ENCODE assay signal across 15 cellular contexts in genomic region chr16:6753553-6753952, GRCh38.
DNase-seq lines count a peak whose midpoint lies in the region; ATAC-seq and TF ChIP-seq lines count a peak whose summit lies in the region.
"Had no signal": no experiment of that assay in that cellular context is flagged by ENCODE, and none has a peak within 500 bp of the region (broad histone marks: within the 10 kb centered on the region; RNA-seq: fewer than 3 reads in every experiment).

No MANE protein-coding gene starts in this region.

- H3K36me3 Mint-ChIP-seq in nephron progenitor cell (ENCODE audit: low read depth): no peaks in the 10 kb centered on the region
- H3K36me3 Mint-ChIP-seq: CD4-positive, alpha-beta memory T cell; IgD-negative memory B cell had no signal

- TF ChIP-seq POLR2A in vagina (IDR thresholded peaks at IDR 0.05): no peak

- peak; percentile 8 for DNase-seq in NCI-H2227 treated with DMSO at 0.1 percent for 48 hours (lab: John Stamatoyannopoulos, UW)
- DNase-seq in iPS-NIHi11 (ENCODE audit: low spot score): peak; percentile 13
- DNase-seq in nephron progenitor cell: peak; percentile 3
- no peak for DNase-seq in activated CD8-positive, alpha-beta memory T cell treated with anti-CD3 and anti-CD28 coated beads, Interleukin-2, amount 50 U/mL, for 4 hours
- DNase-seq in vagina (ENCODE audit: extremely low spot score in 2 of 2): no peak
- DNase-seq: BE2C; CD4-positive, alpha-beta memory T cell; COR-L47; H7 had no signal

- no peak overlapping the region for H3K4me3 Mint-ChIP-seq in nephron progenitor cell
- H3K4me3 Mint-ChIP-seq: CD4-positive, alpha-beta memory T cell; GM23338; IgD-negative memory B cell had no signal

- H3K27me3 Mint-ChIP-seq in nephron progenitor cell (ENCODE audit: low read depth, poor library complexity): peaks cover 5% of the 10 kb centered on the region
- H3K27me3 Mint-ChIP-seq: CD4-positive, alpha-beta memory T cell; IgD-negative memory B cell had no signal

- no peaks in the 10 kb centered on the region for H3K9me3 ChIP-seq in vagina
- H3K9me3 ChIP-seq: A549, BE2C had no signal

- ATAC-seq in GM21576 (IDR thresholded peaks at IDR 0.05; ENCODE audit: unreplicated experiment) (no peak), HG03432 (IDR thresholded peaks at IDR 0.05; ENCODE audit: unreplicated experiment) (no peak)
- ATAC-seq: A549, GM23338 had no signal

- no peaks in the 10 kb centered on the region for H3K4me1 ChIP-seq in vagina
- H3K4me1 ChIP-seq: A549, BE2C had no signal

- no peaks in the 10 kb centered on the region for H3K9me3 Mint-ChIP-seq in nephron progenitor cell

- intact Hi-C loops in vagina (cut with DNase I): no loop called here

- H3K4me1 Mint-ChIP-seq in nephron progenitor cell: peaks cover 9% of the 10 kb centered on the region
- H3K4me1 Mint-ChIP-seq: CD4-positive, alpha-beta memory T cell; GM23338; IgD-negative memory B cell had no signal

- H3K27ac Mint-ChIP-seq in nephron progenitor cell: no peak overlapping the region
- H3K27ac Mint-ChIP-seq: CD4-positive, alpha-beta memory T cell; GM23338; IgD-negative memory B cell had no signal

- no peak overlapping the region for H3K4me3 ChIP-seq in vagina
- H3K4me3 ChIP-seq: A549, GM23338 had no signal

- H3K36me3 ChIP-seq in vagina: no peaks in the 10 kb centered on the region
- H3K36me3 ChIP-seq: BE2C had no signal

- TF ChIP-seq CTCF in nephron progenitor cell (IDR thresholded peaks at IDR 0.05) (no peak), vagina (IDR thresholded peaks at IDR 0.05) (no peak)

- H3K27me3 ChIP-seq in vagina: no peaks in the 10 kb centered on the region
- H3K27me3 ChIP-seq: BE2C had no signal

- H3K27ac ChIP-seq in vagina: no peak overlapping the region
- H3K27ac ChIP-seq: A549, C4-2B had no signal

Comparison
In these comparisons a context has a peak if more than half of its experiments do, and no peak if none do; other contexts are left out.
1. DNase-seq: peak in NCI-H2227 treated with DMSO at 0.1 percent for 48 hours (single experiment), iPS-NIHi11 (single experiment) and nephron progenitor cell (single experiment); none in activated CD8-positive, alpha-beta memory T cell treated with anti-CD3 and anti-CD28 coated beads, Interleukin-2, amount 50 U/mL, for 4 hours (single experiment) and vagina (0 of 2).